Comparison of ENCODE assay signal across 14 cellular contexts in the genomic region with DNA sequence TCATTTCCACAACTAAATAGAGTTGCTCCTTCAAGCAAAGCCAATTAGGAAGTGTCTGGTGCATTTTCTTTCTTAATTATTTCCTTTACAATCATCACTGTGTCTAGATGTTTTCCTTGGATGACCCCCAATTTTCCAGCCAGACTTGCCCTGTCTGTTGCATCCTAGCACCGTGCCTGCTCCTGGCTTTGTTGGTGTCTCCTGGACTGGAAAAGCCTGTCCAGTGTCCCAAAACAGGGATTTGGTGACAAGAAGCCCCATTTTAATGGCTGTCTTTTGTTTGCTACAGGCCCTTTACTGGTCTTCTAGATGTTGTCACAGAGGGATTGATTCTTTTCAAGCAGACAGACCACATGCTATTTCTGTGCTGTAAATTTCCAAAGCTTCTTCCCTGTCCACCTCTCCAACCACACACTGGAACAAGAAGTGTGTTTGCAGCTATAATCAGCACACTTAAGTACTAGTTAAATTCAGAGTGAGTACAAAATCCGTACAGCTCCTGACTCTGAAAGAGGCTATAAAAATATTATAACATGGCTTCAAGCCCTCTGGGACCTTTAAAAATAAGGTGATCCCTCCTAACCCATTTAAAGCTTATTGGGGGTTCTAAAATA. TPM values are rescaled to one million over a fixed set of nuclear protein-coding genes. Genes with fewer than 3 reads are reported as not detected.
DNase-seq lines count a peak whose midpoint lies in the region; TF ChIP-seq lines count a peak whose summit lies in the region.
"Had no signal": no experiment of that assay in that cellular context is flagged by ENCODE, and none has a peak within 500 bp of the region (broad histone marks: within the 10 kb centered on the region; RNA-seq: fewer than 3 reads in every experiment).

No MANE protein-coding gene starts in this region.

- H3F3A ChIP-seq in GM23248 (ENCODE audit: insufficient read depth) (no peaks in the 10 kb centered on the region), smooth muscle cell (ENCODE audit: low read depth) (no peaks in the 10 kb centered on the region)

- no peaks in the 10 kb centered on the region for H3K9me2 ChIP-seq in GM23248 (ENCODE audit: insufficient read depth)

- H3K27me3 ChIP-seq in GM23248 (replicated peaks; ENCODE audit: insufficient read depth) (0 out of 2 replicates have a peak, but pooled peaks cover 8% of the 10 kb centered on the region), WERI-Rb-1 (ENCODE audit: insufficient read depth, low read depth, severe bottlenecking) (no peaks in the 10 kb centered on the region), right atrium auricular region (no peaks in the 10 kb centered on the region), smooth muscle cell (ENCODE audit: low read depth) (no peaks in the 10 kb centered on the region)
- H3K27me3 ChIP-seq: stomach had no signal

- H3K4me2 ChIP-seq in GM23248 (ENCODE audit: unreplicated experiment) (no peak overlapping the region), smooth muscle cell (peak overlapping the region; percentile 11)

- WGBS in GM23248 (ENCODE audit: low coverage in 1 of 2, low lambda C conversion rate in 2 of 2, missing lambda C conversion rate in 2 of 2), 2 experiments, result 44 to 48% methylated on average over 2 of the region's 2 CpGs
- 40% methylated on average over 2 of the region's 2 CpGs for WGBS in smooth muscle cell (ENCODE audit: low lambda C conversion rate)

- H3K9ac ChIP-seq in GM23248 (no peak overlapping the region), smooth muscle cell (ENCODE audit: low read depth) (no peak overlapping the region)

- DNase-seq in GM23248 (peak; percentile 14), WERI-Rb-1 (no peak), right atrium auricular region (ENCODE audit: low spot score) (no peak), smooth muscle cell (lab: John Stamatoyannopoulos, UW; ENCODE audit: unreplicated experiment) (no peak), mesenteric fat pad (ENCODE audit: low spot score) (no peak), NCI-H2196 (lab: John Stamatoyannopoulos, UW; ENCODE audit: unreplicated experiment) (no peak), NCI-H128 (lab: John Stamatoyannopoulos, UW; ENCODE audit: unreplicated experiment) (no peak)
- DNase-seq: aorta; midbrain; MM.1S; NCI-H1694 treated with DMSO at 0.1 percent for 48 hours; occipital lobe; stimulated activated CD4-positive, alpha-beta T cell treated with anti-CD3 and anti-CD28 coated beads, Interleukin-1b, Interleukin-23, amount 100 ng/mL, for 48 hours; stomach had no signal

- TF ChIP-seq CTCF in WERI-Rb-1 (IDR thresholded peaks at IDR 0.05; ENCODE audit: low read depth, low read length) (no peak), right atrium auricular region (IDR thresholded peaks at IDR 0.05) (no peak), smooth muscle cell (IDR thresholded peaks at IDR 0.05; ENCODE audit: borderline replicate concordance, insufficient read depth, poor library complexity, severe bottlenecking) (no peak)

- H3K36me3 ChIP-seq in GM23248 (ENCODE audit: low read depth), result no peaks in the 10 kb centered on the region
- no peaks in the 10 kb centered on the region for H3K36me3 ChIP-seq in WERI-Rb-1
- H3K36me3 ChIP-seq in right atrium auricular region, result no peaks in the 10 kb centered on the region
- no peaks in the 10 kb centered on the region for H3K36me3 ChIP-seq in smooth muscle cell (ENCODE audit: low read depth)
- H3K36me3 ChIP-seq: stomach had no signal

- no peaks in the 10 kb centered on the region for H3K9me3 ChIP-seq in GM23248 (ENCODE audit: low read depth)
- no peaks in the 10 kb centered on the region for H3K9me3 ChIP-seq in WERI-Rb-1 (ENCODE audit: severe bottlenecking)
- no peaks in the 10 kb centered on the region for H3K9me3 ChIP-seq in right atrium auricular region
- H3K9me3 ChIP-seq in smooth muscle cell (replicated peaks; ENCODE audit: low read depth), result no peaks in the 10 kb centered on the region
- H3K9me3 ChIP-seq: stomach had no signal

- H3K4me3 ChIP-seq in GM23248 (no peak overlapping the region), WERI-Rb-1 (ENCODE audit: low read depth, low read length) (no peak overlapping the region), right atrium auricular region (no peak overlapping the region), smooth muscle cell (no peak overlapping the region)
- H3K4me3 ChIP-seq: stomach had no signal

- H2AFZ ChIP-seq in GM23248, result no peak overlapping the region
- no peak overlapping the region for H2AFZ ChIP-seq in smooth muscle cell (ENCODE audit: low read depth)

- in situ Hi-C loops in GM23248 (cut with MboI), result no loop called here

- H4K20me1 ChIP-seq in GM23248 (ENCODE audit: insufficient read depth), result no peaks in the 10 kb centered on the region
- H4K20me1 ChIP-seq in smooth muscle cell (ENCODE audit: low read depth), result no peaks in the 10 kb centered on the region

- H3K27ac ChIP-seq in GM23248 (no peak overlapping the region), WERI-Rb-1 (peak overlapping the region; percentile 90), right atrium auricular region (peak overlapping the region; percentile 10 to 45), smooth muscle cell (ENCODE audit: low read depth) (peak overlapping the region; percentile 58)
- H3K27ac ChIP-seq: stomach had no signal

- peaks cover 16% of the 10 kb centered on the region; the same call in 1 of the 2 replicates for H3K4me1 ChIP-seq in GM23248 (ENCODE audit: insufficient read depth)
- H3K4me1 ChIP-seq in right atrium auricular region, result peaks cover 0 to 29% of the 10 kb centered on the region in 2 donors
- peaks cover 9% of the 10 kb centered on the region for H3K4me1 ChIP-seq in smooth muscle cell (ENCODE audit: low read depth)

- H3K79me2 ChIP-seq in GM23248 (ENCODE audit: insufficient read depth) (no peaks in the 10 kb centered on the region), smooth muscle cell (ENCODE audit: low read depth) (no peaks in the 10 kb centered on the region)

RNA-seq across cellular contexts. Expression of gene RNF144A, which starts 38.4 kb away (rescaled TPM):
- 3.5 and 5.7 TPM in 2 replicates for total RNA-seq in GM23248 (2014; rRNA removed; shearing (Covaris generic))
- polyA plus RNA-seq in GM23248 (2016; fragmentation: Nextera tagmentation; extraction: Ambion mirVana) (0.60 and 0.67 TPM in 2 replicates), smooth muscle cell (10.0 and 11.0 TPM in 2 replicates)
- total RNA-seq in right atrium auricular region (10 to 100 TPM in 1 of 2 donors, 1 to 10 TPM in 1; 8.2 to 12.6 TPM), smooth muscle cell (13.6 and 23.3 TPM in 2 replicates), mesenteric fat pad (22.2 TPM)
